ENCODE assay signal across 1 cellular context in the genomic region with DNA sequence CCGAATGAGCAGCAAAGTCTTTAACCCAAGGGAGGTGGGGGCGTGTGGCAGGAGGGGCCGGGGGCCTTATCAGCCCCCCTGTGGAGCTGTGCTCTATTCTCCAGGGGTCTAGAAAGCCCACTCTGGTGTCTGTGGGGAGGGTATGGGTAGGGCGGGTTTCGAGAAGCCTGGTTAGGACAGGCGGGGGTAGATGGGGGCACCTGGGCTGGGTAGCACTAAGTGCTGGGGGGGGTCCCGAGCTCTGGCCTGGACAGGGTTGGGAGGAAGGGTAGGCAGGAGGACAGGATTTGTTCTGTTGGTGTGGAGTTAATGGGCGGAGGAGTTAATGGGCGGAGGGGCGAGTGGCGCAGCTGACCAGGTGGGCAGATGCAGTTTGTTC.
TF ChIP-seq lines count a peak whose summit lies in the region.

No MANE protein-coding gene starts in this region.

TF ChIP-seq in IMR-90, 13 proteins besides CTCF, POLR2A, EP300 and RAD21 (continued from another document):
- TF ChIP-seq CEBPB (IDR thresholded peaks at IDR 0.05; ENCODE audit: low read depth, low read length) (no peak), ELK1 (IDR thresholded peaks at IDR 0.05; ENCODE audit: borderline replicate concordance, low read depth, low read length) (no peak), USF2 (IDR thresholded peaks at IDR 0.05; ENCODE audit: low read depth, low read length) (no peak), MAZ (IDR thresholded peaks at IDR 0.05; ENCODE audit: borderline replicate concordance, low read depth, low read length) (no peak), SMC3 (IDR thresholded peaks at IDR 0.05; ENCODE audit: low read depth, low read length) (no peak), RFX5 (IDR thresholded peaks at IDR 0.05; ENCODE audit: low read depth, low read length) (no peak), BHLHE40 (IDR thresholded peaks at IDR 0.05; ENCODE audit: low read depth, low read length) (no peak), CHD1 (IDR thresholded peaks at IDR 0.05; ENCODE audit: low read depth, low read length) (no peak), MXI1 (IDR thresholded peaks at IDR 0.05; ENCODE audit: borderline replicate concordance, low read depth, low read length) (no peak), RCOR1 (IDR thresholded peaks at IDR 0.05; ENCODE audit: insufficient replicate concordance, low read length) (no peak)
